ENCODE assay signal across 8 cellular contexts in the genomic region with DNA sequence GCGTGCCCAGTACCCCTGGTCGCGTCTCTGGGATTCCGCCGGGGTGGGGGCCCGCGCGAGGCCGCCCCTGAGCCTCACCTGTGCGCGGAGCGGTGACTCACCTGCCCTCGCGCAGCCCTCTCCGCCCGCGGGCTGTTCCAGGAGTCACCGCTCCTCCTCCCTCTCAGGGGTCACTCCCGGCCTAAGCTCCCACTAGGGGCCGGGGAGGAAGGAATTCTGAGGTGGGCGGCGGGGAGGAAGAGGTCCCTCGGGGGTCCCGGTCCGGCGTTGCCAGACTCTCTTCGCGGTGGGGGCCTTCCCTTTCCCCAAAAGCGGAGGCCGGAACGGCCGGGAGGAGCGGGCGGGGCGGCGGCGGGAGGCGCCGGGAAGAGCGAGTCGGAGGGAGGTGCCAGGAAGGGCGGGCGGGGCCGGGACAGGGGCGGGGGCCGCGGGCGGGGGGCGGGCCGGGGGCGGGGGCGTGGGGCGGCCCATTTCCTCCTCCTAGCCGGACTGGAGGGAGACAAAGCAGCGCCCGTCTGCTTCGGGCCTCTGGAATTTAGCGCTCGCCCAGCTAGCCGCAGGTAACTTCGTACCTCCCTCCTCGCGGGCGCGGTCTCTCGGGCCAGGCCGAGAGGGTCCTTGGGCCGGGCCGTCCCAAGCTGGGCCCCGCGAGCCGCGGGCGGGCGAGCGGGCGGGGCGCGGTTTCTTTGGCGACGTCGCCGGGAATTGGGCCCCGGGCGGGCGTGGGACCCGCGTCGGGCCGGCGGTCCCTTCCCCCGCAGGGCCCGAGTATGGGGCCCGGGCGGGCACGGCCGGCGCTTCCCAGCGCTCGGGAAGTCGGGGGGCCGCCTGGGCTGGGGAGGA. TPM values are rescaled to one million over a fixed set of nuclear protein-coding genes. Genes with fewer than 3 reads are reported as not detected.
DNase-seq lines count a peak whose midpoint lies in the region; ATAC-seq, FAIRE-seq and TF ChIP-seq lines count a peak whose summit lies in the region.

Gene CTNNA1 (plus strand): TSS at position 475 of the 843 bp plus-strand sequence. CDS start 28,500 bp downstream, outside the sequence.

- no peaks in the 10 kb centered on the region for H3K36me3 ChIP-seq in HepG2 (replicated peaks in 1 of 2; ENCODE audit: control insufficient read depth in 1 of 2, insufficient read depth in 2 of 2, low read length in 2 of 2)

- H3K4me1 ChIP-seq in HepG2 (ENCODE audit: insufficient read depth, low read length) = peaks cover 46% of the 10 kb centered on the region

- TF ChIP-seq EP300 in HepG2 (IDR thresholded peaks at IDR 0.05; ENCODE audit: low read depth in 2 of 2, low read length in 2 of 2) (peak in 1 of 2 experiments; percentile 96; a peak in 2 of 4 replicates), HepG2 (CRISPR knock-in tag; IDR thresholded peaks at IDR 0.05; ENCODE audit: borderline replicate concordance) (no peak)

- POLR2A ChIA-PET in HepG2 (lab: Yijun Ruan, JAX) = interaction anchor here (1.3 to 2.1 kb wide), 6 partner anchors 8 to 519 kb away, joined by 3 to 9 read pairs (median 5); partner anchors contain the start of gene HSPA9

- no peak for FAIRE-seq in HepG2 (lab: Jason Lieb, UNC)

- peak within 1 kb of the TSS; percentile 83 to 98 (median 93) for H3K4me3 ChIP-seq in HepG2 (replicated peaks in 1 of 3; ENCODE audit: insufficient read depth in 1 of 3, low read depth in 2 of 3, low read length in 3 of 3)

- H3K9me3 Mint-ChIP-seq in activated CD4-positive, alpha-beta T cell treated with anti-CD3 and anti-CD28 coated beads, Interleukin-2, amount 10 ng/mL, durations not matched to agents 24 days and 14 days = no peaks in the 10 kb centered on the region

- peak within 1 kb of the TSS; percentile 94 for H3K9ac ChIP-seq in HepG2 (ENCODE audit: insufficient read depth, low read depth, low read length)

- H3K27me3 ChIP-seq in HepG2 (ENCODE audit: control insufficient read depth in 1 of 2, insufficient read depth in 2 of 2, low read length in 2 of 2) = no peaks in the 10 kb centered on the region

- TF ChIP-seq RAD21 in HepG2 (CRISPR knock-in tag; IDR thresholded peaks at IDR 0.05) = no peak

- in situ Hi-C loops in HepG2 (cut with HindIII; ENCODE audit: extremely low pct_ligation_motif_present, low pct_unique_long_range_greater_than_20kb) = no loop called here

- ATAC-seq in HG02610 (IDR thresholded peaks at IDR 0.05; ENCODE audit: unreplicated experiment) (peak; percentile 37), HepG2 (peak; percentile 76)

- TF ChIP-seq POLR2A in GM10847 (IDR thresholded peaks at IDR 0.05; ENCODE audit: extremely low read depth, insufficient read length) (peak; percentile 58), HepG2 (IDR thresholded peaks at IDR 0.05; ENCODE audit: insufficient read depth in 1 of 2, low read depth in 2 of 2, low read length in 2 of 2) (peak; percentile 83 to 88)

- peaks cover 13% of the 10 kb centered on the region for H3K36me3 Mint-ChIP-seq in activated CD4-positive, alpha-beta T cell treated with anti-CD3 and anti-CD28 coated beads, Interleukin-2, amount 10 ng/mL, durations not matched to agents 24 days and 14 days (ENCODE audit: low read depth)

- peak within 1 kb of the TSS; percentile 91 for H3K4me2 ChIP-seq in HepG2 (ENCODE audit: low read depth, low read length)

- H3K27ac Mint-ChIP-seq in activated CD4-positive, alpha-beta T cell treated with anti-CD3 and anti-CD28 coated beads, Interleukin-2, amount 10 ng/mL, durations not matched to agents 24 days and 14 days = peak within 1 kb of the TSS; percentile 63

- CTCF ChIA-PET in HepG2 (lab: Yijun Ruan, JAX; ENCODE audit: low intra/inter-chr PET ratio, low total read pairs) = interaction anchor here (1.3 to 1.7 kb wide), 2 partner anchors 21 to 36 kb away, joined by 3 to 4 read pairs; no protein-coding TSS in a partner anchor

- H4K20me1 ChIP-seq in HepG2 (ENCODE audit: insufficient read depth, low read length) = peaks cover 32% of the 10 kb centered on the region

- H3K9me3 ChIP-seq in HepG2 (ENCODE audit: low read length) = no peaks in the 10 kb centered on the region

- peak within 1 kb of the TSS; percentile 78 for H3K4me3 Mint-ChIP-seq in activated CD4-positive, alpha-beta T cell treated with anti-CD3 and anti-CD28 coated beads, Interleukin-2, amount 10 ng/mL, durations not matched to agents 24 days and 14 days

- 7% methylated on average over 3 of the region's 102 CpGs for WGBS in HepG2 (ENCODE audit: low lambda C conversion rate)

- peaks cover 34% of the 10 kb centered on the region for H3K27me3 Mint-ChIP-seq in activated CD4-positive, alpha-beta T cell treated with anti-CD3 and anti-CD28 coated beads, Interleukin-2, amount 10 ng/mL, durations not matched to agents 24 days and 14 days

- 0 out of 2 replicates have a peak, but pooled peaks have one; percentile 10 for TF ChIP-seq CTCF in HepG2 (CRISPR knock-in tag; IDR thresholded peaks at IDR 0.05)

- peaks cover 43% of the 10 kb centered on the region for H3K79me2 ChIP-seq in HepG2 (ENCODE audit: insufficient read depth, low read length)

- H2AFZ ChIP-seq in HepG2 (ENCODE audit: low read length) = no peak within 1 kb of the TSS

- DNase-seq in NCI-H2227 treated with DMSO at 0.1 percent for 48 hours (lab: John Stamatoyannopoulos, UW) = peak; percentile 24
- DNase-seq in activated CD4-positive, alpha-beta T cell treated with anti-CD3 and anti-CD28 coated beads, Interleukin-2, amount 10 ng/mL, durations not matched to agents 24 days and 14 days = peak; percentile 86
- peak; percentile 76 for DNase-seq in dermis blood vessel endothelial cell
- DNase-seq in HepG2 (ENCODE audit: low spot score) = peak; percentile 62
- DNase-seq in stimulated activated CD4-positive, alpha-beta T cell treated with anti-CD3 and anti-CD28 coated beads, Interleukin-2, amount 100 ng/mL, for 48 hours = peak; percentile 50 to 54
- no peak for DNase-seq in NCI-H2171 treated with DMSO at 0.1 percent for 48 hours (lab: John Stamatoyannopoulos, UW)

- intact Hi-C loops in activated CD4-positive, alpha-beta T cell treated with anti-CD3 and anti-CD28 coated beads, Interleukin-2, amount 10 ng/mL, durations not matched to agents 24 days and 14 days (cut with micrococcal nuclease) = loop anchor here (5.0 kb wide), 1 partner anchor 101 kb away; no protein-coding TSS in a partner anchor
- intact Hi-C loops in HepG2 (cut with micrococcal nuclease; ENCODE audit: unreplicated experiment) = loop anchor here (10.0 kb wide), 1 partner anchor 178 kb away; the partner anchor contains the start of gene HSPA9

- peak within 1 kb of the TSS; percentile 91 for H3K27ac ChIP-seq in HepG2 (ENCODE audit: extremely low read length, insufficient read depth, low read length)

- BruUV-seq in HepG2 (replicated peaks; lab: Mats Ljungman, UMichigan) = no TSS peak

- peaks cover 31% of the 10 kb centered on the region for H3K4me1 Mint-ChIP-seq in activated CD4-positive, alpha-beta T cell treated with anti-CD3 and anti-CD28 coated beads, Interleukin-2, amount 10 ng/mL, durations not matched to agents 24 days and 14 days

TF ChIP-seq in HepG2, 621 proteins besides CTCF, POLR2A, EP300 and RAD21 (continues in another document):
- peak; percentile 61; the same call in 1 of the 2 replicates for TF ChIP-seq ZNF263 (CRISPR knock-in tag; IDR thresholded peaks at IDR 0.05)
- TF ChIP-seq SETDB1 (CRISPR knock-in tag; IDR thresholded peaks at IDR 0.05; ENCODE audit: borderline replicate concordance) = no peak
- TF ChIP-seq, protein P1, sequence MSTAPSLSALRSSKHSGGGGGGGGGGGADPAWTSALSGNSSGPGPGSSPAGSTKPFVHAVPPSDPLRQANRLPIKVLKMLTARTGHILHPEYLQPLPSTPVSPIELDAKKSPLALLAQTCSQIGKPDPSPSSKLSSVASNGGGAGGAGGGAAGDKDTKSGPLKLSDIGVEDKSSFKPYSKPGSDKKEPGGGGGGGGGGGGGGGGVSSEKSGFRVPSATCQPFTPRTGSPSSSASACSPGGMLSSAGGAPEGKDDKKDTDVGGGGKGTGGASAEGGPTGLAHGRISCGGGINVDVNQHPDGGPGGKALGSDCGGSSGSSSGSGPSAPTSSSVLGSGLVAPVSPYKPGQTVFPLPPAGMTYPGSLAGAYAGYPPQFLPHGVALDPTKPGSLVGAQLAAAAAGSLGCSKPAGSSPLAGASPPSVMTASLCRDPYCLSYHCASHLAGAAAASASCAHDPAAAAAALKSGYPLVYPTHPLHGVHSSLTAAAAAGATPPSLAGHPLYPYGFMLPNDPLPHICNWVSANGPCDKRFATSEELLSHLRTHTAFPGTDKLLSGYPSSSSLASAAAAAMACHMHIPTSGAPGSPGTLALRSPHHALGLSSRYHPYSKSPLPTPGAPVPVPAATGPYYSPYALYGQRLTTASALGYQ (CRISPR knock-in tag; IDR thresholded peaks at IDR 0.05) = no peak; the same call in 1 of the 2 replicates

RNA-seq across cellular contexts. Expression of gene CTNNA1, which starts in this region (rescaled TPM):
- 58.7 and 78.6 TPM in 2 replicates for total RNA-seq in activated CD4-positive, alpha-beta T cell treated with anti-CD3 and anti-CD28 coated beads, Interleukin-2, amount 10 ng/mL, durations not matched to agents 24 days and 14 days
- total RNA-seq in dermis blood vessel endothelial cell (643 and 770 TPM in 2 replicates), HepG2 (2016; rRNA removed; fragmentation: Illumina TruSeq; extraction: Trizol) (162 and 212 TPM in 2 replicates)
- 34.3 and 40.0 TPM in 2 replicates for total RNA-seq in HepG2 (2016; cell fraction: cytosol; rRNA removed; fragmentation: Illumina TruSeq; extraction: Trizol; ENCODE audit: low read depth)
- total RNA-seq in HepG2 (2016; cell fraction: insoluble cytoplasmic fraction; rRNA removed; fragmentation: Illumina TruSeq; extraction: Trizol) = 166 and 189 TPM in 2 replicates
- total RNA-seq in HepG2 (2016; cell fraction: membrane; rRNA removed; fragmentation: Illumina TruSeq; extraction: Trizol) = 32.3 and 34.9 TPM in 2 replicates
- 120 and 139 TPM in 2 replicates for total RNA-seq in HepG2 (2016; cell fraction: nucleus; rRNA removed; fragmentation: Illumina TruSeq; extraction: Trizol)
- 66.8 and 72.4 TPM in 2 replicates for polyA plus RNA-seq in HepG2 (2011; rRNA removed)
- polyA plus RNA-seq in HepG2 (2011; cell fraction: cytosol; rRNA removed) = 78.6 and 78.9 TPM in 2 replicates
- polyA plus RNA-seq in HepG2 (2011; cell fraction: nucleus; rRNA removed) = 101 and 107 TPM in 2 replicates
- polyA plus RNA-seq in HepG2 (2012) = 129 and 131 TPM in 2 replicates
- polyA plus RNA-seq in HepG2 (2016; cell fraction: cytosol; fragmentation: Illumina TruSeq; extraction: Trizol; ENCODE audit: low read depth) = 5.9 and 7.5 TPM in 2 replicates
- 153 and 162 TPM in 2 replicates for polyA plus RNA-seq in HepG2 (2016; cell fraction: insoluble cytoplasmic fraction; fragmentation: Illumina TruSeq; extraction: Trizol; ENCODE audit: low read depth)
- polyA plus RNA-seq in HepG2 (2016; cell fraction: membrane; fragmentation: Illumina TruSeq; extraction: Trizol; ENCODE audit: low read depth) = 14.8 and 19.2 TPM in 2 replicates
- 115 and 117 TPM in 2 replicates for polyA plus RNA-seq in HepG2 (2016; cell fraction: nucleus; fragmentation: Illumina TruSeq; extraction: Trizol; ENCODE audit: insufficient read depth, low read depth)
- 101 and 109 TPM in 2 replicates for polyA minus RNA-seq in HepG2 (2011; rRNA and poly(A)+ RNA removed; ENCODE audit: low replicate concordance)
- 115 and 142 TPM in 2 replicates for polyA minus RNA-seq in HepG2 (2011; cell fraction: cytosol; rRNA and poly(A)+ RNA removed)
- 116 and 117 TPM in 2 replicates for polyA minus RNA-seq in HepG2 (2011; cell fraction: nucleus; rRNA and poly(A)+ RNA removed)
